In genomic region chr7:80890391-80890790, GRCh38 we compare ENCODE assay signal across 26 cellular contexts. TPM values are rescaled to one million over a fixed set of nuclear protein-coding genes. Genes with fewer than 3 reads are reported as not detected.
DNase-seq lines count a peak whose midpoint lies in the region; ATAC-seq, FAIRE-seq and TF ChIP-seq lines count a peak whose summit lies in the region.
"Had no signal": no experiment of that assay in that cellular context is flagged by ENCODE, and none has a peak within 500 bp of the region (broad histone marks: within the 10 kb centered on the region; RNA-seq: fewer than 3 reads in every experiment).

No MANE protein-coding gene starts in this region.

- H3K4me1 ChIP-seq in ACC112 (ENCODE audit: control insufficient read depth, insufficient read depth, low read length, unreplicated experiment): peaks cover 26% of the 10 kb centered on the region
- peaks cover 5% of the 10 kb centered on the region; the same call in 1 of the 2 replicates for H3K4me1 ChIP-seq in OCI-LY3 (ENCODE audit: low read length)
- peaks cover 6 to 51% (median 35%) of the 10 kb centered on the region in 4 donors for H3K4me1 ChIP-seq in esophagus muscularis mucosa
- H3K4me1 ChIP-seq: BLaER1, testis had no signal

- peaks cover 55% of the 10 kb centered on the region for H3K79me2 ChIP-seq in ACC112 (ENCODE audit: control insufficient read depth, insufficient read depth, low read length, unreplicated experiment)
- no peaks in the 10 kb centered on the region for H3K79me2 ChIP-seq in OCI-LY3 (ENCODE audit: low read length)

- H3K4me2 ChIP-seq in OCI-LY3 (ENCODE audit: low read length): no peak overlapping the region
- H3K4me2 ChIP-seq: BLaER1, KMS-11 had no signal

- H3K9me3 Mint-ChIP-seq in osteocyte (ENCODE audit: unreplicated experiment): no peaks in the 10 kb centered on the region
- no peaks in the 10 kb centered on the region for H3K9me3 Mint-ChIP-seq in activated CD4-positive, alpha-beta memory T cell treated with anti-CD3 and anti-CD28 coated beads, Interleukin-2, amount 10 ng/mL, durations not matched to agents 7 days and 5 days
- H3K9me3 Mint-ChIP-seq in effector memory CD8-positive, alpha-beta T cell: peaks cover 6 to 7% of the 10 kb centered on the region in 2 donors
- H3K9me3 Mint-ChIP-seq: activated naive CD8-positive, alpha-beta T cell treated with anti-CD3 and anti-CD28 coated beads, Interleukin-2, amount 10 ng/mL, durations not matched to agents 7 days and 5 days; T-helper 2 cell treated with Interferon-gamma antibody and Interleukin-4, amounts not matched to agents 5 μg/mL and 100 μg/mL, for 36 hours had no signal

- peaks cover 3% of the 10 kb centered on the region for H3K36me3 Mint-ChIP-seq in osteocyte (ENCODE audit: unreplicated experiment)
- H3K36me3 Mint-ChIP-seq in activated CD4-positive, alpha-beta memory T cell treated with anti-CD3 and anti-CD28 coated beads, Interleukin-2, amount 10 ng/mL, durations not matched to agents 7 days and 5 days (ENCODE audit: low read depth): no peaks in the 10 kb centered on the region
- H3K36me3 Mint-ChIP-seq in effector memory CD8-positive, alpha-beta T cell (ENCODE audit: insufficient read depth): no peaks in the 10 kb centered on the region
- H3K36me3 Mint-ChIP-seq: activated naive CD8-positive, alpha-beta T cell treated with anti-CD3 and anti-CD28 coated beads, Interleukin-2, amount 10 ng/mL, durations not matched to agents 7 days and 5 days had no signal

- H4K20me1 ChIP-seq in OCI-LY3 (ENCODE audit: insufficient read depth, low read length): no peaks in the 10 kb centered on the region
- H4K20me1 ChIP-seq: BLaER1 had no signal

- no peak for TF ChIP-seq EP300 in esophagus muscularis mucosa (IDR thresholded peaks at IDR 0.05)

- H3K27ac Mint-ChIP-seq in osteocyte (ENCODE audit: unreplicated experiment): peak overlapping the region; percentile 53
- no peak overlapping the region for H3K27ac Mint-ChIP-seq in activated CD4-positive, alpha-beta memory T cell treated with anti-CD3 and anti-CD28 coated beads, Interleukin-2, amount 10 ng/mL, durations not matched to agents 7 days and 5 days
- no peak overlapping the region for H3K27ac Mint-ChIP-seq in effector memory CD8-positive, alpha-beta T cell
- H3K27ac Mint-ChIP-seq: activated naive CD8-positive, alpha-beta T cell treated with anti-CD3 and anti-CD28 coated beads, Interleukin-2, amount 10 ng/mL, durations not matched to agents 7 days and 5 days; T-helper 2 cell treated with Interferon-gamma antibody and Interleukin-4, amounts not matched to agents 5 μg/mL and 100 μg/mL, for 36 hours had no signal

- H3K4me3 Mint-ChIP-seq in osteocyte (ENCODE audit: unreplicated experiment): no peak overlapping the region
- no peak overlapping the region for H3K4me3 Mint-ChIP-seq in activated CD4-positive, alpha-beta memory T cell treated with anti-CD3 and anti-CD28 coated beads, Interleukin-2, amount 10 ng/mL, durations not matched to agents 7 days and 5 days
- no peak overlapping the region for H3K4me3 Mint-ChIP-seq in effector memory CD8-positive, alpha-beta T cell
- H3K4me3 Mint-ChIP-seq: activated naive CD8-positive, alpha-beta T cell treated with anti-CD3 and anti-CD28 coated beads, Interleukin-2, amount 10 ng/mL, durations not matched to agents 7 days and 5 days; T-helper 2 cell treated with Interferon-gamma antibody and Interleukin-4, amounts not matched to agents 5 μg/mL and 100 μg/mL, for 36 hours had no signal

- H3K27ac ChIP-seq in ACC112 (ENCODE audit: low read depth, low read length): peak overlapping the region; percentile 41
- no peak overlapping the region for H3K27ac ChIP-seq in OCI-LY3 (ENCODE audit: low read length)
- H3K27ac ChIP-seq in esophagus muscularis mucosa (replicated peaks in 1 of 4): peak overlapping the region; percentile 11 to 67 (median 46)
- H3K27ac ChIP-seq: BLaER1, KMS-11, RWPE1, testis had no signal

- peaks cover 4% of the 10 kb centered on the region for H3K36me3 ChIP-seq in ACC112 (ENCODE audit: insufficient read depth, low read length)
- no peaks in the 10 kb centered on the region for H3K36me3 ChIP-seq in OCI-LY3 (replicated peaks; ENCODE audit: low read depth, low read length)
- H3K36me3 ChIP-seq in esophagus muscularis mucosa: peaks cover 0 to 4% (median 1%) of the 10 kb centered on the region in 4 donors
- H3K36me3 ChIP-seq: BLaER1 had no signal

- no peaks in the 10 kb centered on the region for H3K27me3 Mint-ChIP-seq in osteocyte (ENCODE audit: unreplicated experiment)
- no peaks in the 10 kb centered on the region for H3K27me3 Mint-ChIP-seq in activated CD4-positive, alpha-beta memory T cell treated with anti-CD3 and anti-CD28 coated beads, Interleukin-2, amount 10 ng/mL, durations not matched to agents 7 days and 5 days
- H3K27me3 Mint-ChIP-seq in effector memory CD8-positive, alpha-beta T cell: no peaks in the 10 kb centered on the region
- H3K27me3 Mint-ChIP-seq: activated naive CD8-positive, alpha-beta T cell treated with anti-CD3 and anti-CD28 coated beads, Interleukin-2, amount 10 ng/mL, durations not matched to agents 7 days and 5 days had no signal

- CTCF ChIA-PET in activated CD4-positive, alpha-beta memory T cell treated with anti-CD3 and anti-CD28 coated beads, Interleukin-2, amount 10 ng/mL, durations not matched to agents 7 days and 5 days (lab: Charles Lee): no interaction called here

- no peaks in the 10 kb centered on the region for H3K27me3 ChIP-seq in ACC112 (ENCODE audit: insufficient read depth, low read length)
- H3K27me3 ChIP-seq in OCI-LY3 (ENCODE audit: low read depth, low read length): no peaks in the 10 kb centered on the region
- no peaks in the 10 kb centered on the region for H3K27me3 ChIP-seq in esophagus muscularis mucosa
- H3K27me3 ChIP-seq: BLaER1, testis had no signal

- intact Hi-C loops in esophagus muscularis mucosa (cut with DNase I): no loop called here

- POLR2A ChIA-PET in activated CD4-positive, alpha-beta memory T cell treated with anti-CD3 and anti-CD28 coated beads, Interleukin-2, amount 10 ng/mL, durations not matched to agents 7 days and 5 days (lab: Charles Lee): no interaction called here

- 4% methylated on average over 2 of the region's 2 CpGs for WGBS in esophagus muscularis mucosa

- peak overlapping the region; percentile 56 for H3K4me3 ChIP-seq in ACC112 (ENCODE audit: low read depth, low read length)
- H3K4me3 ChIP-seq in OCI-LY3 (ENCODE audit: low read length): no peak overlapping the region
- H3K4me3 ChIP-seq in esophagus muscularis mucosa: peak overlapping the region in 1 of 4 donors; percentile 0
- H3K4me3 ChIP-seq: BLaER1, testis had no signal

- TF ChIP-seq CTCF in OCI-LY3 (IDR thresholded peaks at IDR 0.05; ENCODE audit: low read depth, low read length) (no peak), esophagus muscularis mucosa (IDR thresholded peaks at IDR 0.05) (no peak), osteocyte (IDR thresholded peaks at IDR 0.05) (no peak), D721Med (IDR thresholded peaks at IDR 0.05; ENCODE audit: insufficient read depth, missing control alignments) (no peak)

- H3K9ac ChIP-seq in OCI-LY3 (ENCODE audit: low read length): no peak overlapping the region
- H3K9ac ChIP-seq: BLaER1, KMS-11 had no signal

- DNase-seq in esophagus muscularis mucosa (ENCODE audit: extremely low spot score) (no peak), osteocyte (ENCODE audit: extremely low spot score, unreplicated experiment) (no peak), D721Med (ENCODE audit: insufficient read length, low spot score) (no peak)
- no peak for DNase-seq in activated CD4-positive, alpha-beta memory T cell treated with anti-CD3 and anti-CD28 coated beads, Interleukin-2, amount 10 ng/mL, durations not matched to agents 7 days and 5 days
- DNase-seq in effector memory CD8-positive, alpha-beta T cell: no peak
- no peak for DNase-seq in activated CD4-positive, alpha-beta T cell treated with anti-CD3 and anti-CD28 coated beads, Interleukin-2, amount 50 U/mL, for 4 hours
- DNase-seq: activated CD4-positive, alpha-beta T cell treated with anti-CD3 and anti-CD28 coated beads for 4 hours; activated gamma-delta T cell; activated naive CD8-positive, alpha-beta T cell treated with anti-CD3 and anti-CD28 coated beads, Interleukin-2, amount 10 ng/mL, durations not matched to agents 7 days and 5 days; activated T-cell treated with anti-CD3 and anti-CD28 coated beads, Interleukin-2, amount 50 U/mL, for 1 hour; central memory CD4-positive, alpha-beta T cell; DMS53; head of caudate nucleus; mammary epithelial cell; NCI-H1417 treated with DMSO at 0.1 percent for 48 hours; NCI-H2081; NCI-H2227 treated with DMSO at 0.1 percent for 48 hours; stimulated activated naive CD4-positive, alpha-beta T cell treated with Interleukin-2 at 50 U/mL for 16 hours; testis had no signal

- H2AFZ ChIP-seq in ACC112 (ENCODE audit: low read length, unreplicated experiment): peak overlapping the region; percentile 0
- H2AFZ ChIP-seq in OCI-LY3 (ENCODE audit: low read depth, low read length): peak overlapping the region; percentile 49; the same call in 1 of the 2 replicates

- FAIRE-seq in D721Med (lab: Jason Lieb, UNC): no peak

- peaks cover 51% of the 10 kb centered on the region for H3K4me1 Mint-ChIP-seq in osteocyte (ENCODE audit: unreplicated experiment)
- H3K4me1 Mint-ChIP-seq in activated CD4-positive, alpha-beta memory T cell treated with anti-CD3 and anti-CD28 coated beads, Interleukin-2, amount 10 ng/mL, durations not matched to agents 7 days and 5 days: no peaks in the 10 kb centered on the region
- H3K4me1 Mint-ChIP-seq in effector memory CD8-positive, alpha-beta T cell (ENCODE audit: low read depth in 2 of 2): no peaks in the 10 kb centered on the region
- H3K4me1 Mint-ChIP-seq: activated naive CD8-positive, alpha-beta T cell treated with anti-CD3 and anti-CD28 coated beads, Interleukin-2, amount 10 ng/mL, durations not matched to agents 7 days and 5 days had no signal

- H3K9me3 ChIP-seq in OCI-LY3 (ENCODE audit: insufficient read depth, low read length): no peaks in the 10 kb centered on the region
- H3K9me3 ChIP-seq in esophagus muscularis mucosa: no peaks in the 10 kb centered on the region
- H3K9me3 ChIP-seq: BLaER1, testis had no signal

- no peak for ATAC-seq in effector memory CD8-positive, alpha-beta T cell (replicated peaks)

- no peak for TF ChIP-seq POLR2A in esophagus muscularis mucosa (IDR thresholded peaks at IDR 0.05; ENCODE audit: low read depth)

RNA-seq across cellular contexts. Expression of gene SEMA3C, which starts 28.5 kb away (rescaled TPM):
- 100 to 1,000 TPM; 117 to 181 (median 158) TPM for total RNA-seq in esophagus muscularis mucosa
- 74.1 and 77.5 TPM in 2 replicates for total RNA-seq in osteocyte
- not detected for total RNA-seq in activated CD4-positive, alpha-beta memory T cell treated with anti-CD3 and anti-CD28 coated beads, Interleukin-2, amount 10 ng/mL, durations not matched to agents 7 days and 5 days
- total RNA-seq: activated CD8-positive, alpha-beta memory T cell treated with anti-CD3 and anti-CD28 coated beads for 36 hours had no signal

Comparison
In these comparisons a context has a peak if more than half of its experiments do, and no peak if none do; other contexts are left out.
1. RNA of gene SEMA3C, which starts 28.5 kb away (total RNA-seq): 117 to 181 TPM in esophagus muscularis mucosa and 74.1 to 77.5 TPM in osteocyte; not detected in activated CD4-positive, alpha-beta memory T cell treated with anti-CD3 and anti-CD28 coated beads, Interleukin-2, amount 10 ng/mL, durations not matched to agents 7 days and 5 days; every median in the first group is over 10 times any median in the second.